Comparison of ENCODE assay signal across 9 cellular contexts in genomic region chr20:63071541-63072181, GRCh38.
DNase-seq lines count a peak whose midpoint lies in the region; ATAC-seq and TF ChIP-seq lines count a peak whose summit lies in the region.
"Had no signal": no experiment of that assay in that cellular context is flagged by ENCODE, and none has a peak within 500 bp of the region (broad histone marks: within the 10 kb centered on the region; RNA-seq: fewer than 3 reads in every experiment).

No MANE protein-coding gene starts in this region.

- H3K4me1 ChIP-seq in esophagus muscularis mucosa: peaks cover 0 to 17% (median 5%) of the 10 kb centered on the region in 4 donors

- ATAC-seq in GM21717 (IDR thresholded peaks at IDR 0.05; ENCODE audit: unreplicated experiment): no peak

- no peak overlapping the region for H3K4me3 ChIP-seq in esophagus muscularis mucosa

- H3K27me3 ChIP-seq in esophagus muscularis mucosa: peaks cover 0 to 97% (median 38%) of the 10 kb centered on the region in 4 donors

- peak; percentile 28 for DNase-seq in DMS79 treated with DMSO at 0.1 percent for 48 hours (lab: John Stamatoyannopoulos, UW)
- DNase-seq in DMS79 (lab: John Stamatoyannopoulos, UW): no peak
- peak; percentile 80 for DNase-seq in NCI-H748 (lab: John Stamatoyannopoulos, UW; ENCODE audit: unreplicated experiment)
- peak; percentile 12 for DNase-seq in effector CD8-positive, alpha-beta T cell (lab: John Stamatoyannopoulos, UW)
- DNase-seq in stimulated activated CD4-positive, alpha-beta T cell treated with anti-CD3 and anti-CD28 coated beads, Interleukin-15, amount 100 ng/mL, for 48 hours (ENCODE audit: low read depth in 2 of 2): peak; percentile 2 to 21
- no peak for DNase-seq in epidermal melanocyte (ENCODE audit: insufficient read length, low spot score)
- DNase-seq in esophagus muscularis mucosa (ENCODE audit: extremely low spot score): no peak
- DNase-seq: activated naive CD8-positive, alpha-beta T cell treated with anti-CD3 and anti-CD28 coated beads, Interleukin-2, amount 10 ng/mL, durations not matched to agents 7 days and 5 days had no signal

- H3K36me3 ChIP-seq in esophagus muscularis mucosa: no peaks in the 10 kb centered on the region

- no peak overlapping the region for H3K27ac ChIP-seq in esophagus muscularis mucosa (replicated peaks in 1 of 4)

- TF ChIP-seq CTCF in esophagus muscularis mucosa (IDR thresholded peaks at IDR 0.05): no peak

- H3K9me3 ChIP-seq in esophagus muscularis mucosa: peaks cover 0 to 17% (median 4%) of the 10 kb centered on the region in 4 donors

- no peak for TF ChIP-seq POLR2A in esophagus muscularis mucosa (IDR thresholded peaks at IDR 0.05; ENCODE audit: low read depth)

- no peak for TF ChIP-seq EP300 in esophagus muscularis mucosa (IDR thresholded peaks at IDR 0.05)

- WGBS in esophagus muscularis mucosa: 23% methylated on average over 12 of the region's 40 CpGs

- intact Hi-C loops in esophagus muscularis mucosa (cut with DNase I): no loop called here

Comparison
In these comparisons a context has a peak if more than half of its experiments do, and no peak if none do; other contexts are left out.
1. DNase-seq: peak in DMS79 treated with DMSO at 0.1 percent for 48 hours (single experiment), NCI-H748 (single experiment), effector CD8-positive, alpha-beta T cell (single experiment) and stimulated activated CD4-positive, alpha-beta T cell treated with anti-CD3 and anti-CD28 coated beads, Interleukin-15, amount 100 ng/mL, for 48 hours (2 of 2); none in DMS79 (single experiment), epidermal melanocyte (single experiment) and esophagus muscularis mucosa (single experiment).